In the genomic region with DNA sequence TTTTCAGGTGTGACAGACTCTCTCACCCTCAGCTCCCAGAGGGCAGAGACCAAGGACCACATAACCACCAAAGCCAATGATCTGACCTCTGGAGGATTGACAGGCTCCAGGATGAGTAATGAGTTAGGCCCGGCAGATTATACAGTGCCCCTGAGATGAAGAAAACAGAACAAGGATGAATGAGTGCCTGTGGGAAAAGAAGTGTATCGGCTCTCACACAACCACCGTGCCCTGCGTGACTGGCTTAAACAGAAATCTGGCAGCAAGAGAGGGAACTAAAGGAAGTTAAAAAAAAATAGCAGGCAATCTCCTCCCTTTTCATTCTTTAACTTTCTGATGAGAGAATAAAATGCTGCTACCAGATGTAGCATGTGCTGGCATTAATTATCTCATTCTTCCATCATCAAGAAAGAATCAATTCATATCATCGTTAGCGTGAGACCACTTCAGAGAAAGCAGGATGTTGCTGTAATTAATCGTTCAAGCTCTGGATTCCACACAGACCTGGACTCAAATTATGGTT, we compare ENCODE assay signal across 9 cellular contexts.
DNase-seq lines count a peak whose midpoint lies in the region; ATAC-seq, FAIRE-seq and TF ChIP-seq lines count a peak whose summit lies in the region.
"Had no signal": no experiment of that assay in that cellular context is flagged by ENCODE, and none has a peak within 500 bp of the region (broad histone marks: within the 10 kb centered on the region; RNA-seq: fewer than 3 reads in every experiment).

No MANE protein-coding gene starts in this region.

- H3K27ac Mint-ChIP-seq in T-cell: no peak overlapping the region
- H3K27ac Mint-ChIP-seq: activated naive CD8-positive, alpha-beta T cell treated with anti-CD3 and anti-CD28 coated beads, Interleukin-2, amount 50 U/mL, for 24 hours had no signal

- peak; percentile 57 for ATAC-seq in GM18873 (IDR thresholded peaks at IDR 0.05; ENCODE audit: low FRiP score, unreplicated experiment)
- ATAC-seq in HG03097 (IDR thresholded peaks at IDR 0.05; ENCODE audit: low FRiP score, unreplicated experiment): peak; percentile 89
- ATAC-seq in T-cell (replicated peaks in 1 of 4): no peak
- ATAC-seq in left colon: no peak
- ATAC-seq: activated naive CD8-positive, alpha-beta T cell treated with anti-CD3 and anti-CD28 coated beads, Interleukin-2, amount 50 U/mL, for 24 hours had no signal

- H3K4me3 Mint-ChIP-seq in T-cell: no peak overlapping the region
- H3K4me3 Mint-ChIP-seq: activated naive CD8-positive, alpha-beta T cell treated with anti-CD3 and anti-CD28 coated beads, Interleukin-2, amount 50 U/mL, for 24 hours had no signal

- no peak overlapping the region for H3K4me3 ChIP-seq in bronchial epithelial cell (ENCODE audit: low read depth, low read length)
- H3K4me3 ChIP-seq in osteoblast (ENCODE audit: insufficient read depth, low read length): no peak overlapping the region

- H3K9me3 ChIP-seq in osteoblast (ENCODE audit: low read depth, low read length): no peaks in the 10 kb centered on the region

- CTCF ChIA-PET in T-cell (lab: Charles Lee): no interaction called here

- intact Hi-C loops in left colon (cut with DNase I, micrococcal nuclease): no loop called here

- H3K79me2 ChIP-seq in osteoblast (ENCODE audit: insufficient read depth, low read length): no peaks in the 10 kb centered on the region

- H3K4me1 ChIP-seq in osteoblast (ENCODE audit: insufficient read depth, low read length): peaks cover 33% of the 10 kb centered on the region

- H3K9me3 Mint-ChIP-seq in T-cell: peaks cover 0 to 8% (median 3%) of the 10 kb centered on the region in 3 donors
- H3K9me3 Mint-ChIP-seq: activated naive CD8-positive, alpha-beta T cell treated with anti-CD3 and anti-CD28 coated beads, Interleukin-2, amount 50 U/mL, for 24 hours had no signal

- no peak for FAIRE-seq in bronchial epithelial cell (lab: Jason Lieb, UNC)

- DNase-seq in bronchial epithelial cell (ENCODE audit: low read depth): peak; percentile 5
- DNase-seq in osteoblast (ENCODE audit: insufficient read length, low spot score, missing footprints): peak; percentile 52
- DNase-seq in T-cell: no peak
- DNase-seq in left colon: no peak
- no peak for DNase-seq in D341Med (ENCODE audit: low spot score)
- DNase-seq in T-helper 1 cell: no peak
- DNase-seq: activated naive CD8-positive, alpha-beta T cell treated with anti-CD3 and anti-CD28 coated beads, Interleukin-2, amount 50 U/mL, for 24 hours had no signal

- peak overlapping the region; percentile 33 for H3K4me2 ChIP-seq in osteoblast (ENCODE audit: insufficient read depth, low read length)

- no peaks in the 10 kb centered on the region for H3K36me3 Mint-ChIP-seq in T-cell

- TF ChIP-seq CTCF in bronchial epithelial cell (IDR thresholded peaks at IDR 0.05; ENCODE audit: insufficient read depth, low read length, severe bottlenecking): no peak
- no peak for TF ChIP-seq CTCF in osteoblast (IDR thresholded peaks at IDR 0.05; ENCODE audit: extremely low read depth, low read depth, low read length)

- peak overlapping the region; percentile 33 for H2AFZ ChIP-seq in osteoblast (ENCODE audit: low read length)

- no peaks in the 10 kb centered on the region for H3K36me3 ChIP-seq in bronchial epithelial cell (ENCODE audit: control insufficient read depth, insufficient read depth, low read length)
- no peaks in the 10 kb centered on the region for H3K36me3 ChIP-seq in osteoblast (ENCODE audit: insufficient read depth, low read length)

- POLR2A ChIA-PET in T-cell (lab: Charles Lee): no interaction called here

- peak overlapping the region; percentile 80 for H3K27ac ChIP-seq in osteoblast (ENCODE audit: low read depth, low read length)

- H3K4me1 Mint-ChIP-seq in T-cell: no peaks in the 10 kb centered on the region
- H3K4me1 Mint-ChIP-seq: activated naive CD8-positive, alpha-beta T cell treated with anti-CD3 and anti-CD28 coated beads, Interleukin-2, amount 50 U/mL, for 24 hours had no signal

- no peaks in the 10 kb centered on the region for H4K20me1 ChIP-seq in osteoblast (ENCODE audit: insufficient read depth, low read length)

- H3K27me3 ChIP-seq in bronchial epithelial cell (ENCODE audit: control insufficient read depth, insufficient read depth, low read length): no peaks in the 10 kb centered on the region
- no peaks in the 10 kb centered on the region for H3K27me3 ChIP-seq in osteoblast (ENCODE audit: insufficient read depth, low read length)

- H3K27me3 Mint-ChIP-seq in T-cell: no peaks in the 10 kb centered on the region
- H3K27me3 Mint-ChIP-seq: activated naive CD8-positive, alpha-beta T cell treated with anti-CD3 and anti-CD28 coated beads, Interleukin-2, amount 50 U/mL, for 24 hours had no signal

Comparison
In these comparisons a context has a peak if more than half of its experiments do, and no peak if none do; other contexts are left out.
1. ATAC-seq: peak in GM18873 (single experiment) and HG03097 (single experiment); none in T-cell (0 of 4) and left colon (single experiment).
2. DNase-seq: peak in bronchial epithelial cell (single experiment) and osteoblast (single experiment); none in T-cell (0 of 34), left colon (0 of 2), D341Med (single experiment) and T-helper 1 cell (0 of 5).